17 cellular contexts compared by ENCODE assay signal in the genomic region with DNA sequence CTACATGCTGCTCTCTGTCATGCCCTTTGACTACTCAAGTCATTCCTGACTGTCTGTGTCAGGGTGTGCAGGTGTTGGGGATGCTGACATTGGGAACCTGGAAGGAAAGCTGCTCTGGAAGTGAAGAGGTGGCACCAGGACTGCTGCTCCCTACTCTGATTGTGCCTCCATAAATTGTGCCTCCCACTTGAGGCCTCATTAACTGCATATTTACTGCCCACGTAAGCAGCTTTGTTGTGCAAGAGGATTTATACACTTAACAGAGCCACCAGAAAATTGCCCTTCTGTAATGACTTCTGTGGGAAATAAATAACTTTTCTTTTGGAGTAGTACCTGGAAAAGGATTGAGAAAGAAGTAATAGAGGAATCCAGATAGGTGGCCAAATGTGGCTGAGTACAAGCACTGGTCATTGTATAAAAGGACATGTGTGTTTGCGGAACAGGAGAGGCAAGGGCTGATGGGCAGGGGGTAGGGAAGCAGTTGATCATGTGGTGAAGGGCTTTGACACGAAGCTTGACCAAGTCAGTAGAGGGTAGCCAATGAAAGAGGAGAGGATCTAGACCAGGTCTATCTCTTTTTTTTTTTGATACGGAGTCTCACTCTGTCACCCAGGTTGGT. TPM values are rescaled to one million over a fixed set of nuclear protein-coding genes. Genes with fewer than 3 reads are reported as not detected.
DNase-seq lines count a peak whose midpoint lies in the region; ATAC-seq and TF ChIP-seq lines count a peak whose summit lies in the region.
"Had no signal": no experiment of that assay in that cellular context is flagged by ENCODE, and none has a peak within 500 bp of the region (broad histone marks: within the 10 kb centered on the region; RNA-seq: fewer than 3 reads in every experiment).

No MANE protein-coding gene starts in this region.

- intact Hi-C loops in A673 (cut with micrococcal nuclease; ENCODE audit: unreplicated experiment) = no loop called here

- H3K4me1 Mint-ChIP-seq in neural crest cell = peaks cover 3% of the 10 kb centered on the region
- peaks cover 5% of the 10 kb centered on the region for H3K4me1 Mint-ChIP-seq in stimulated activated effector memory CD8-positive, alpha-beta T cell treated with anti-CD3 and anti-CD28 coated beads, Interleukin-12 subunit alpha, Interleukin-12 subunit beta, amount 100 ng/mL, for 72 hours
- H3K4me1 Mint-ChIP-seq: B cell, GM23338 had no signal

- in situ Hi-C loops in GM13976 (cut with MboI; ENCODE audit: low sequenced_read_pairs, unreplicated experiment) = no loop called here

- no peak for ATAC-seq in stimulated activated effector memory CD8-positive, alpha-beta T cell treated with anti-CD3 and anti-CD28 coated beads, Interleukin-12 subunit alpha, Interleukin-12 subunit beta, amount 100 ng/mL, for 72 hours
- ATAC-seq in activated naive CD4-positive, alpha-beta T cell treated with anti-CD3 and anti-CD28 coated beads, Interleukin-2, amount 50 U/mL, for 72 hours = no peak
- ATAC-seq: GM23338, SK-N-SH treated with all-trans-retinoic acid at 6 μM for 48 hours had no signal

- CTCF ChIA-PET in A673 (lab: Charles Lee) = no interaction called here

- H3K27ac Mint-ChIP-seq in neural crest cell (ENCODE audit: unreplicated experiment) = peak overlapping the region; percentile 51
- H3K27ac Mint-ChIP-seq in stimulated activated effector memory CD8-positive, alpha-beta T cell treated with anti-CD3 and anti-CD28 coated beads, Interleukin-12 subunit alpha, Interleukin-12 subunit beta, amount 100 ng/mL, for 72 hours = no peak overlapping the region
- peak overlapping the region in 1 of 2 donors; percentile 12 for H3K27ac Mint-ChIP-seq in activated naive CD4-positive, alpha-beta T cell treated with anti-CD3 and anti-CD28 coated beads, Interleukin-2, amount 50 U/mL, for 72 hours
- H3K27ac Mint-ChIP-seq: B cell; CD4-positive, alpha-beta T cell; GM23338 had no signal

- peaks cover 8% of the 10 kb centered on the region for H3K4me1 ChIP-seq in A673 (ENCODE audit: insufficient read depth, low read length, poor library complexity, severe bottlenecking)

- peaks cover 11% of the 10 kb centered on the region for H3K36me3 Mint-ChIP-seq in neural crest cell (ENCODE audit: low read depth)
- H3K36me3 Mint-ChIP-seq in stimulated activated effector memory CD8-positive, alpha-beta T cell treated with anti-CD3 and anti-CD28 coated beads, Interleukin-12 subunit alpha, Interleukin-12 subunit beta, amount 100 ng/mL, for 72 hours = no peaks in the 10 kb centered on the region
- H3K36me3 Mint-ChIP-seq in activated naive CD4-positive, alpha-beta T cell treated with anti-CD3 and anti-CD28 coated beads, Interleukin-2, amount 50 U/mL, for 72 hours = no peaks in the 10 kb centered on the region

- no peak for TF ChIP-seq CTCF in A673 (conservative IDR thresholded peaks at IDR 0.05; ENCODE audit: low read depth, low read length)
- TF ChIP-seq CTCF in fibroblast of villous mesenchyme (IDR thresholded peaks at IDR 0.05; ENCODE audit: insufficient read depth, low read depth, low read length) = no peak
- no peak for TF ChIP-seq CTCF in neural crest cell (conservative IDR thresholded peaks at IDR 0.05)
- no peak for TF ChIP-seq CTCF in GM13976 (IDR thresholded peaks at IDR 0.05; ENCODE audit: borderline replicate concordance, control extremely low read depth, extremely low read depth, insufficient read depth, missing control alignments)

- H3K36me3 ChIP-seq in A673 (ENCODE audit: insufficient read depth, low read length, poor library complexity, severe bottlenecking) = no peaks in the 10 kb centered on the region

- H3K4me3 Mint-ChIP-seq in neural crest cell = no peak overlapping the region
- H3K4me3 Mint-ChIP-seq in stimulated activated effector memory CD8-positive, alpha-beta T cell treated with anti-CD3 and anti-CD28 coated beads, Interleukin-12 subunit alpha, Interleukin-12 subunit beta, amount 100 ng/mL, for 72 hours = no peak overlapping the region
- H3K4me3 Mint-ChIP-seq: B cell; CD4-positive, alpha-beta T cell; GM23338 had no signal

- POLR2A ChIA-PET in A673 (lab: Charles Lee; ENCODE audit: low non-redundant PET) = interaction anchor here (0.5 kb wide), 1 partner anchor 144 kb away, joined by 4 read pairs; no protein-coding TSS in a partner anchor

- no TSS peak for BruUV-seq in A673 (replicated peaks; lab: Mats Ljungman, UMichigan)

- H3K27ac ChIP-seq in A673 (ENCODE audit: low read depth, low read length, poor library complexity, severe bottlenecking) = no peak overlapping the region

- H3K27me3 ChIP-seq in A673 (replicated peaks; ENCODE audit: insufficient read depth, low read depth, low read length, poor library complexity) = no peaks in the 10 kb centered on the region

- H3K27me3 Mint-ChIP-seq in neural crest cell (ENCODE audit: low read depth) = no peaks in the 10 kb centered on the region
- H3K27me3 Mint-ChIP-seq: B cell; CD4-positive, alpha-beta T cell had no signal

- H3K4me3 ChIP-seq in A673 (ENCODE audit: low read depth, low read length, poor library complexity, severe bottlenecking) (no peak overlapping the region), fibroblast of villous mesenchyme (ENCODE audit: low read depth, low read length) (no peak overlapping the region)
- H3K4me3 ChIP-seq: GM23338 had no signal

- H3K9me3 ChIP-seq in A673 (ENCODE audit: low read depth, low read length, poor library complexity, severe bottlenecking) = no peaks in the 10 kb centered on the region

- DNase-seq in A673 (ENCODE audit: low spot score) (peak; percentile 40), DMS79 treated with DMSO at 0.1 percent for 48 hours (lab: John Stamatoyannopoulos, UW) (peak; percentile 87), fibroblast of villous mesenchyme (ENCODE audit: low read depth) (peak; percentile 91), neural crest cell (ENCODE audit: low read depth, low spot score) (no peak), GM13976 (ENCODE audit: low spot score) (no peak)
- no peak for DNase-seq in stimulated activated effector memory CD8-positive, alpha-beta T cell treated with anti-CD3 and anti-CD28 coated beads, Interleukin-12 subunit alpha, Interleukin-12 subunit beta, amount 100 ng/mL, for 72 hours (ENCODE audit: low spot score in 2 of 2)
- no peak for DNase-seq in stimulated activated CD4-positive, alpha-beta T cell treated with anti-CD3 and anti-CD28 coated beads, Interleukin-2, amount 100 ng/mL, for 24 hours
- no peak for DNase-seq in activated naive CD4-positive, alpha-beta T cell treated with anti-CD3 and anti-CD28 coated beads, Interleukin-2, amount 50 U/mL, for 72 hours (ENCODE audit: low spot score in 2 of 2)
- DNase-seq: CD4-positive, alpha-beta T cell; KG1; NCI-H1092; NCI-H187 treated with DMSO at 0.1 percent for 48 hours; NCI-H524 treated with DMSO at 0.1 percent for 48 hours; SHP77 had no signal

- H3K9me3 Mint-ChIP-seq in neural crest cell = peaks cover 5% of the 10 kb centered on the region
- H3K9me3 Mint-ChIP-seq in stimulated activated effector memory CD8-positive, alpha-beta T cell treated with anti-CD3 and anti-CD28 coated beads, Interleukin-12 subunit alpha, Interleukin-12 subunit beta, amount 100 ng/mL, for 72 hours = no peaks in the 10 kb centered on the region
- no peaks in the 10 kb centered on the region for H3K9me3 Mint-ChIP-seq in activated naive CD4-positive, alpha-beta T cell treated with anti-CD3 and anti-CD28 coated beads, Interleukin-2, amount 50 U/mL, for 72 hours
- H3K9me3 Mint-ChIP-seq: CD4-positive, alpha-beta T cell had no signal

RNA-seq across cellular contexts. Expression of a gene that starts 24.8 kb away (rescaled TPM):
- 4.0 and 4.2 TPM in 2 replicates for total RNA-seq in A673 (2021)
- 1.6 and 2.2 TPM in 2 replicates for total RNA-seq in fibroblast of villous mesenchyme
- total RNA-seq in neural crest cell = 1.7 and 2.0 TPM in 2 replicates
- total RNA-seq in activated naive CD4-positive, alpha-beta T cell treated with anti-CD3 and anti-CD28 coated beads, Interleukin-2, amount 50 U/mL, for 72 hours = 1 to 10 TPM; 1.8 to 1.9 TPM

Comparison
In these comparisons a context has a peak if more than half of its experiments do, and no peak if none do; other contexts are left out.
1. DNase-seq: peak in A673 (single experiment), DMS79 treated with DMSO at 0.1 percent for 48 hours (single experiment) and fibroblast of villous mesenchyme (single experiment); none in neural crest cell (single experiment), GM13976 (single experiment), stimulated activated effector memory CD8-positive, alpha-beta T cell treated with anti-CD3 and anti-CD28 coated beads, Interleukin-12 subunit alpha, Interleukin-12 subunit beta, amount 100 ng/mL, for 72 hours (0 of 2), stimulated activated CD4-positive, alpha-beta T cell treated with anti-CD3 and anti-CD28 coated beads, Interleukin-2, amount 100 ng/mL, for 24 hours (0 of 2) and activated naive CD4-positive, alpha-beta T cell treated with anti-CD3 and anti-CD28 coated beads, Interleukin-2, amount 50 U/mL, for 72 hours (0 of 2).